19 cellular contexts compared by ENCODE assay signal in the genomic region with DNA sequence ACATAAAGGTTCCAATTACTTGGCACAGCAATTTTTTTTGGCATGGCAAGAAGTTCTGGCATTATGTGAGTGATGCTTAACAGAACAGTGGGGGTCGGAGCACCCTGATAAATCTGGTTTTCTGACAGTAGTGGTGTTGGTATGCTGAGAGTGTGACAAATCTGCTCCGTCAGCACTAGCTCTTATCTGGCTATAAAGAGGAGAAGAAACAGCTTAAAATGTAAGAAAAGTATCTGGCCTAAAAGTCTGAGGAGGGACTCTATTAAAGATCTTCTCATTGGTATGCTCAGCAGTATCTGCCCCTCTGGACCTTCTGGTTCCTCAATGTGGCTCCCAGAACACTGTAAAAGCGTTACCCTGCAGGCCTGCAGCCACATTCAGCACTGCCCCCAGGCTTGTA.
DNase-seq lines count a peak whose midpoint lies in the region; ATAC-seq, FAIRE-seq and TF ChIP-seq lines count a peak whose summit lies in the region.
"Had no signal": no experiment of that assay in that cellular context is flagged by ENCODE, and none has a peak within 500 bp of the region (broad histone marks: within the 10 kb centered on the region; RNA-seq: fewer than 3 reads in every experiment).

No MANE protein-coding gene starts in this region.

- POLR2A ChIA-PET in A549 (lab: Yijun Ruan, JAX), result no interaction called here
- POLR2A ChIA-PET in HEK293T (lab: Yijun Ruan, JAX), result interaction anchor here (0.8 kb wide), 1 partner anchor 201 kb away, joined by 3 read pairs; a partner anchor contains a TSS

- H2AFZ ChIP-seq in astrocyte (ENCODE audit: low read depth, low read length) (no peak overlapping the region), hepatocyte (no peak overlapping the region), trophoblast cell (ENCODE audit: insufficient read depth, low read length, poor library complexity) (no peak overlapping the region)

- in situ Hi-C loops in G401 (cut with HindIII; ENCODE audit: low sequenced_read_pairs), result no loop called here

- H3K9me3 Mint-ChIP-seq in astrocyte (ENCODE audit: unreplicated experiment), result peaks cover 2% of the 10 kb centered on the region
- H3K9me3 Mint-ChIP-seq: CD14-positive monocyte had no signal

- H4K8ac ChIP-seq in trophoblast cell (ENCODE audit: low read depth, low read length), result no peak overlapping the region

- no peak overlapping the region for H3K23ac ChIP-seq in trophoblast cell (ENCODE audit: low read length)

- ATAC-seq in A549, result no peak

- peaks cover 2% of the 10 kb centered on the region for H3K36me3 Mint-ChIP-seq in astrocyte (ENCODE audit: low read depth, unreplicated experiment)
- H3K36me3 Mint-ChIP-seq: CD14-positive monocyte had no signal

- no peak for DNase-seq in A549 (ENCODE audit: low read depth in 1 of 2, low spot score in 1 of 2)
- DNase-seq in astrocyte (ENCODE audit: low read depth), result no peak
- no peak for DNase-seq in hepatocyte (ENCODE audit: low spot score)
- DNase-seq in trophoblast cell, result no peak
- DNase-seq in SIG-M5 (lab: John Stamatoyannopoulos, UW), result no peak
- DNase-seq in HEK293T (ENCODE audit: extremely low spot score), result no peak
- no peak for DNase-seq in G401 (ENCODE audit: low spot score)
- DNase-seq: ACHN, AML-193, COR-L47, MG63, NCI-H1092 treated with DMSO at 0.1 percent for 48 hours, NCI-H1694, NCI-H526 treated with DMSO at 0.1 percent for 48 hours, SHP77 treated with DMSO at 0.1 percent for 48 hours had no signal

- no peaks in the 10 kb centered on the region for H4K20me1 ChIP-seq in astrocyte (ENCODE audit: insufficient read depth, low read length)
- H4K20me1 ChIP-seq in hepatocyte (ENCODE audit: insufficient read depth, poor library complexity, severe bottlenecking), result no peaks in the 10 kb centered on the region

- no peak for FAIRE-seq in A549 (lab: Jason Lieb, UNC)
- FAIRE-seq in astrocyte (lab: Jason Lieb, UNC), result no peak
- FAIRE-seq: GM12892, H1 had no signal

- H3K79me1 ChIP-seq in trophoblast cell (ENCODE audit: low read length), result peaks cover 48% of the 10 kb centered on the region

- CTCF ChIA-PET in A549 (lab: Yijun Ruan, JAX) (interaction anchor here (1.1 to 2.5 kb wide), 2 partner anchors 21 to 57 kb away, joined by 4 to 6 read pairs; no protein-coding TSS in a partner anchor), HEK293T (lab: Yijun Ruan, JAX) (no interaction called here)

- H3K27ac Mint-ChIP-seq in astrocyte (ENCODE audit: unreplicated experiment), result no peak overlapping the region
- H3K27ac Mint-ChIP-seq: CD14-positive monocyte had no signal

- H3K27ac ChIP-seq in A549 (no peak overlapping the region), astrocyte (ENCODE audit: low read depth, low read length) (no peak overlapping the region), hepatocyte (peak overlapping the region; percentile 65), trophoblast cell (ENCODE audit: low read depth, low read length) (peak overlapping the region; percentile 95)
- H3K27ac ChIP-seq: KMS-11 had no signal

- no peaks in the 10 kb centered on the region for H3K27me3 Mint-ChIP-seq in astrocyte (ENCODE audit: low read depth, unreplicated experiment)

- H3K14ac ChIP-seq in trophoblast cell (ENCODE audit: low read length), result no peak overlapping the region

- TF ChIP-seq POLR2A in A549 (IDR thresholded peaks at IDR 0.05; ENCODE audit: low read length), result no peak

- H3K79me2 ChIP-seq in astrocyte (ENCODE audit: insufficient read depth, low read length) (no peaks in the 10 kb centered on the region), hepatocyte (peaks cover 44% of the 10 kb centered on the region), trophoblast cell (ENCODE audit: control insufficient read depth, insufficient read depth, low read length, poor library complexity) (peaks cover 7% of the 10 kb centered on the region)

- H4K12ac ChIP-seq in trophoblast cell (ENCODE audit: low read depth, low read length), result no peak overlapping the region

- TF ChIP-seq CTCF in A549 (IDR thresholded peaks at IDR 0.05) (no peak), astrocyte (IDR thresholded peaks at IDR 0.05; ENCODE audit: insufficient read depth, low read depth, low read length) (no peak), hepatocyte (IDR thresholded peaks at IDR 0.05; ENCODE audit: poor library complexity) (no peak)

- peak overlapping the region; percentile 80 for H2BK5ac ChIP-seq in trophoblast cell (ENCODE audit: low read depth, low read length, poor library complexity)

- H4K91ac ChIP-seq in trophoblast cell (ENCODE audit: low read depth, low read length), result peak overlapping the region; percentile 51

- H3K9me2 ChIP-seq in hepatocyte (replicated peaks; ENCODE audit: insufficient read depth), result no peaks in the 10 kb centered on the region

- no peak overlapping the region for H3K4ac ChIP-seq in trophoblast cell (ENCODE audit: low read depth, low read length)

- no peak for TF ChIP-seq RAD21 in A549 (conservative IDR thresholded peaks at IDR 0.05 in 1 of 2, IDR thresholded peaks at IDR 0.05 in 1 of 2)

- H3K36me3 ChIP-seq in astrocyte (ENCODE audit: insufficient read depth, low read length) (no peaks in the 10 kb centered on the region), hepatocyte (replicated peaks; ENCODE audit: insufficient read depth, low read depth) (no peaks in the 10 kb centered on the region), trophoblast cell (ENCODE audit: control insufficient read depth in 1 of 2, insufficient read depth in 2 of 2, low read length in 2 of 2) (no peaks in the 10 kb centered on the region)
- H3K36me3 ChIP-seq: MG63 had no signal

- H3K18ac ChIP-seq in trophoblast cell (ENCODE audit: low read length), result no peak overlapping the region

- peaks cover 5% of the 10 kb centered on the region; the same call in 1 of the 3 replicates for H3K4me1 ChIP-seq in A549
- peaks cover 6% of the 10 kb centered on the region for H3K4me1 ChIP-seq in astrocyte (ENCODE audit: insufficient read depth, low read length)
- H3K4me1 ChIP-seq in hepatocyte (ENCODE audit: insufficient read depth), result peaks cover 15% of the 10 kb centered on the region
- H3K4me1 ChIP-seq in trophoblast cell (ENCODE audit: control insufficient read depth in 1 of 2, insufficient read depth in 2 of 2, low read length in 2 of 2), result peaks cover 44 to 51% of the 10 kb centered on the region in 2 experiments

- no peak overlapping the region for H2BK12ac ChIP-seq in trophoblast cell (ENCODE audit: low read length)

- H3K4me2 ChIP-seq in A549, result no peak overlapping the region
- H3K4me2 ChIP-seq in astrocyte (ENCODE audit: low read length), result no peak overlapping the region
- no peak overlapping the region for H3K4me2 ChIP-seq in hepatocyte
- no peak overlapping the region for H3K4me2 ChIP-seq in trophoblast cell (ENCODE audit: low read length)
- H3K4me2 ChIP-seq: KMS-11 had no signal

- 90% methylated on average over 3 of the region's 3 CpGs for WGBS in A549 (ENCODE audit: missing lambda C conversion rate)
- 52% methylated on average over 3 of the region's 3 CpGs for WGBS in hepatocyte (ENCODE audit: low lambda C conversion rate, missing lambda C conversion rate)
- no CpG with 5 or more reads among the region's 3 CpGs for WGBS in trophoblast cell (ENCODE audit: extremely low coverage, insufficient coverage, insufficient read length)

- peak overlapping the region; percentile 6 for H3K4me3 Mint-ChIP-seq in astrocyte (ENCODE audit: unreplicated experiment)
- H3K4me3 Mint-ChIP-seq: CD14-positive monocyte had no signal

- H3K4me3 ChIP-seq in A549, result no peak overlapping the region
- H3K4me3 ChIP-seq in astrocyte (ENCODE audit: insufficient read depth, low read depth, low read length), result no peak overlapping the region
- no peak overlapping the region for H3K4me3 ChIP-seq in hepatocyte
- H3K4me3 ChIP-seq in trophoblast cell (ENCODE audit: low read depth, low read length), result no peak overlapping the region
- H3K4me3 ChIP-seq: MG63 had no signal

- no peaks in the 10 kb centered on the region for H3K27me3 ChIP-seq in astrocyte (ENCODE audit: insufficient read depth, low read length)
- no peaks in the 10 kb centered on the region for H3K27me3 ChIP-seq in hepatocyte
- H3K27me3 ChIP-seq in trophoblast cell (ENCODE audit: insufficient read depth, low read length), result no peaks in the 10 kb centered on the region
- H3K27me3 ChIP-seq: MG63 had no signal

- H2BK120ac ChIP-seq in trophoblast cell (ENCODE audit: insufficient read depth, low read length, poor library complexity), result peak overlapping the region; percentile 59

- no peak overlapping the region for H2AK5ac ChIP-seq in trophoblast cell (ENCODE audit: low read length)

- no peak for TF ChIP-seq EP300 in A549 (IDR thresholded peaks at IDR 0.05)

- H3K9me3 ChIP-seq in A549 (no peaks in the 10 kb centered on the region), astrocyte (ENCODE audit: insufficient read depth, low read depth, low read length) (no peaks in the 10 kb centered on the region), hepatocyte (ENCODE audit: low read depth) (no peaks in the 10 kb centered on the region), trophoblast cell (ENCODE audit: insufficient read depth, low read depth, low read length) (no peaks in the 10 kb centered on the region)
- H3K9me3 ChIP-seq: MG63 had no signal

- H3K4me1 Mint-ChIP-seq in astrocyte (ENCODE audit: low read depth, unreplicated experiment), result peaks cover 37% of the 10 kb centered on the region
- H3K4me1 Mint-ChIP-seq: CD14-positive monocyte had no signal

- H3K9ac ChIP-seq in astrocyte (ENCODE audit: low read length), result no peak overlapping the region
- no peak overlapping the region for H3K9ac ChIP-seq in trophoblast cell (ENCODE audit: low read length)
- H3K9ac ChIP-seq: KMS-11 had no signal

TF ChIP-seq in A549, 52 proteins besides CTCF, POLR2A, EP300 and RAD21:
- TF ChIP-seq NR3C1 (IDR thresholded peaks at IDR 0.05) (no peak), MAFK (IDR thresholded peaks at IDR 0.05; ENCODE audit: partially characterized antibody) (peak; percentile 60)

TF ChIP-seq in HEK293T, 16 proteins besides CTCF, POLR2A, EP300 and RAD21:
- TF ChIP-seq SP1 (IDR thresholded peaks at IDR 0.05), result no peak
- TF ChIP-seq ZNF384 (IDR thresholded peaks at IDR 0.05), result no peak
- TF ChIP-seq FOXM1 (IDR thresholded peaks at IDR 0.05; ENCODE audit: borderline replicate concordance), result no peak
- TF ChIP-seq CTBP1 (IDR thresholded peaks at IDR 0.05; ENCODE audit: borderline replicate concordance), result no peak
- TF ChIP-seq FOXA1 (IDR thresholded peaks at IDR 0.05), result no peak
- TF ChIP-seq SUZ12 (IDR thresholded peaks at IDR 0.05), result no peak
- TF ChIP-seq HDGF (IDR thresholded peaks at IDR 0.05; ENCODE audit: borderline replicate concordance), result no peak
- TF ChIP-seq ARNT (IDR thresholded peaks at IDR 0.05), result no peak
- TF ChIP-seq L3MBTL2 (conservative IDR thresholded peaks at IDR 0.05), result no peak
- TF ChIP-seq NFRKB (IDR thresholded peaks at IDR 0.05), result no peak
- no peak for TF ChIP-seq BHLHE40 (IDR thresholded peaks at IDR 0.05; ENCODE audit: borderline replicate concordance)
- no peak for TF ChIP-seq LEF1 (IDR thresholded peaks at IDR 0.05; ENCODE audit: borderline replicate concordance)
- TF ChIP-seq TARDBP (IDR thresholded peaks at IDR 0.05), result no peak

Comparison
In these comparisons a context has a peak if more than half of its experiments do, and no peak if none do; other contexts are left out.
1. H3K27ac ChIP-seq: peak in hepatocyte (single experiment) and trophoblast cell (single experiment); none in A549 (0 of 2) and astrocyte (single experiment).